ENCODE assay signal across 24 cellular contexts in the genomic region with DNA sequence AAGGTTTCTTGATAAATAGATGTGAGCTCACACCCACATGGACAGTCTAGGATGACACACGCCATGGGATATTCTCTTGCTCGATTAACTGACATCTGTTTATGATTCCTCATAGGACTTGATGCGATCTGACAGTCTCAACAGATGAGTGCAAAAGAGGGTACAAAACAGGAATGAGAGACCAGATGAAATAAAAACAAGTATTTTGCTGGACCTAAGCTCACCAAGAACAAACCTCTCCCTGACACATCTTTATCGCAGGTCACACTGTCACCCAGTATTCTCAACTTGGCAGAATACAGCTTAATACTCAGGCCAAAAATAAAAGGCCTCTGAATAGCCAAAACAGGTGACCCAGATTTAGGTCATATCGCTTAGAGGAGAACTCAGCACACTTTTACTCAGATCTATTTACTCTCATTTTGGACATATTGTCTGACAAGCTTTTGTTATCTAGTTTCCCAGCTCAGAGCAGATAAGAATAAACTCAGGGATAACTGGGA.
"Had no signal": no experiment of that assay in that cellular context is flagged by ENCODE, and none has a peak within 500 bp of the region (broad histone marks: within the 10 kb centered on the region; RNA-seq: fewer than 3 reads in every experiment).

No MANE protein-coding gene starts in this region.

- H3K27ac Mint-ChIP-seq: activated CD4-positive, alpha-beta memory T cell treated with anti-CD3 and anti-CD28 coated beads, Interleukin-2, amount 10 ng/mL, durations not matched to agents 7 days and 5 days; activated CD4-positive, alpha-beta T cell treated with anti-CD3 and anti-CD28 coated beads, Interleukin-2, amount 10 ng/mL, durations not matched to agents 24 days and 14 days; activated CD8-positive, alpha-beta memory T cell treated with anti-CD3 and anti-CD28 coated beads, Interleukin-2, amount 10 ng/mL, durations not matched to agents 7 days and 5 days; activated naive CD4-positive, alpha-beta T cell treated with anti-CD3 and anti-CD28 coated beads, Interleukin-2, amount 50 U/mL, for 72 hours; activated T-helper 1 cell treated with anti-CD3 and anti-CD28 coated beads, Interleukin-12 subunit alpha, Interleukin-12 subunit beta, Interleukin-2, Interleukin-4 antibody, amounts not matched to agents 30 ng/mL and 10 ng/mL and 1 ng/mL, durations not matched to agents 14 hours and 24 hours and 36 hours; effector memory CD8-positive, alpha-beta T cell; mesothelial cell of epicardium; natural killer cell; stimulated activated effector memory CD8-positive, alpha-beta T cell treated with anti-CD3 and anti-CD28 coated beads, Interleukin-12 subunit alpha, Interleukin-12 subunit beta, amount 100 ng/mL, for 72 hours had no signal

- H3K9me3 ChIP-seq: adrenal gland, ascending aorta, colonic mucosa, prostate gland, transverse colon had no signal

- ATAC-seq: activated CD4-positive, CD25-positive, alpha-beta regulatory T cell treated with anti-CD3 and anti-CD28 coated beads, Interleukin-2, amount 50 U/mL, for 24 hours; activated CD8-positive, alpha-beta memory T cell treated with anti-CD3 and anti-CD28 coated beads, Interleukin-2, amount 10 ng/mL, durations not matched to agents 7 days and 5 days; activated naive CD4-positive, alpha-beta T cell treated with anti-CD3 and anti-CD28 coated beads, Interleukin-2, amount 50 U/mL, for 72 hours; effector memory CD8-positive, alpha-beta T cell; esophagus mucosa; left colon; natural killer cell; sciatic nerve; stimulated activated effector memory CD8-positive, alpha-beta T cell treated with anti-CD3 and anti-CD28 coated beads, Interleukin-12 subunit alpha, Interleukin-12 subunit beta, amount 100 ng/mL, for 72 hours had no signal

- H3K9me3 Mint-ChIP-seq: activated CD4-positive, alpha-beta memory T cell treated with anti-CD3 and anti-CD28 coated beads, Interleukin-2, amount 10 ng/mL, durations not matched to agents 7 days and 5 days; activated CD4-positive, alpha-beta T cell treated with anti-CD3 and anti-CD28 coated beads, Interleukin-2, amount 10 ng/mL, durations not matched to agents 24 days and 14 days; activated T-helper 1 cell treated with anti-CD3 and anti-CD28 coated beads, Interleukin-12 subunit alpha, Interleukin-12 subunit beta, Interleukin-2, Interleukin-4 antibody, amounts not matched to agents 30 ng/mL and 10 ng/mL and 1 ng/mL, durations not matched to agents 14 hours and 24 hours and 36 hours; mesothelial cell of epicardium; natural killer cell had no signal

- H3K4me3 ChIP-seq: adrenal gland, ascending aorta, colonic mucosa, dorsolateral prefrontal cortex, prostate gland, transverse colon had no signal

- H3K27me3 Mint-ChIP-seq: activated CD4-positive, alpha-beta memory T cell treated with anti-CD3 and anti-CD28 coated beads, Interleukin-2, amount 10 ng/mL, durations not matched to agents 7 days and 5 days; activated CD4-positive, alpha-beta T cell treated with anti-CD3 and anti-CD28 coated beads, Interleukin-2, amount 10 ng/mL, durations not matched to agents 24 days and 14 days; activated CD8-positive, alpha-beta memory T cell treated with anti-CD3 and anti-CD28 coated beads, Interleukin-2, amount 10 ng/mL, durations not matched to agents 7 days and 5 days; effector memory CD8-positive, alpha-beta T cell had no signal

- H3K4me1 Mint-ChIP-seq: activated CD4-positive, alpha-beta memory T cell treated with anti-CD3 and anti-CD28 coated beads, Interleukin-2, amount 10 ng/mL, durations not matched to agents 7 days and 5 days; activated CD4-positive, alpha-beta T cell treated with anti-CD3 and anti-CD28 coated beads, Interleukin-2, amount 10 ng/mL, durations not matched to agents 24 days and 14 days; activated CD8-positive, alpha-beta memory T cell treated with anti-CD3 and anti-CD28 coated beads, Interleukin-2, amount 10 ng/mL, durations not matched to agents 7 days and 5 days; mesothelial cell of epicardium; natural killer cell; stimulated activated effector memory CD8-positive, alpha-beta T cell treated with anti-CD3 and anti-CD28 coated beads, Interleukin-12 subunit alpha, Interleukin-12 subunit beta, amount 100 ng/mL, for 72 hours had no signal

- H3K36me3 ChIP-seq: adrenal gland, brain microvascular endothelial cell, colonic mucosa, prostate gland, transverse colon had no signal

- H3K27me3 ChIP-seq: adrenal gland, ascending aorta, brain microvascular endothelial cell, colonic mucosa, dorsolateral prefrontal cortex, transverse colon had no signal

- H3K4me1 ChIP-seq: adrenal gland, colonic mucosa had no signal

- H3K36me3 Mint-ChIP-seq: activated CD8-positive, alpha-beta memory T cell treated with anti-CD3 and anti-CD28 coated beads, Interleukin-2, amount 10 ng/mL, durations not matched to agents 7 days and 5 days; activated naive CD4-positive, alpha-beta T cell treated with anti-CD3 and anti-CD28 coated beads, Interleukin-2, amount 50 U/mL, for 72 hours; natural killer cell; stimulated activated effector memory CD8-positive, alpha-beta T cell treated with anti-CD3 and anti-CD28 coated beads, Interleukin-12 subunit alpha, Interleukin-12 subunit beta, amount 100 ng/mL, for 72 hours had no signal

- DNase-seq: activated CD4-positive, alpha-beta memory T cell treated with anti-CD3 and anti-CD28 coated beads, Interleukin-2, amount 10 ng/mL, durations not matched to agents 7 days and 5 days; activated CD8-positive, alpha-beta memory T cell treated with anti-CD3 and anti-CD28 coated beads, Interleukin-2, amount 10 ng/mL, durations not matched to agents 7 days and 5 days; activated gamma-delta T cell; activated T-cell treated with anti-CD3 and anti-CD28 coated beads for 4 hours; brain microvascular endothelial cell; central memory CD4-positive, alpha-beta T cell; dorsolateral prefrontal cortex; effector memory CD8-positive, alpha-beta T cell; foreskin melanocyte; natural killer cell had no signal

- H3K4me3 Mint-ChIP-seq: activated CD4-positive, alpha-beta memory T cell treated with anti-CD3 and anti-CD28 coated beads, Interleukin-2, amount 10 ng/mL, durations not matched to agents 7 days and 5 days; activated CD4-positive, alpha-beta T cell treated with anti-CD3 and anti-CD28 coated beads, Interleukin-2, amount 10 ng/mL, durations not matched to agents 24 days and 14 days; activated CD8-positive, alpha-beta memory T cell treated with anti-CD3 and anti-CD28 coated beads, Interleukin-2, amount 10 ng/mL, durations not matched to agents 7 days and 5 days; activated T-helper 1 cell treated with anti-CD3 and anti-CD28 coated beads, Interleukin-12 subunit alpha, Interleukin-12 subunit beta, Interleukin-2, Interleukin-4 antibody, amounts not matched to agents 30 ng/mL and 10 ng/mL and 1 ng/mL, durations not matched to agents 14 hours and 24 hours and 36 hours; effector memory CD8-positive, alpha-beta T cell; mesothelial cell of epicardium; natural killer cell; stimulated activated effector memory CD8-positive, alpha-beta T cell treated with anti-CD3 and anti-CD28 coated beads, Interleukin-12 subunit alpha, Interleukin-12 subunit beta, amount 100 ng/mL, for 72 hours had no signal

- H3K27ac ChIP-seq: adrenal gland, ascending aorta, brain microvascular endothelial cell, colonic mucosa, dorsolateral prefrontal cortex, prostate gland, transverse colon had no signal
